8 cellular contexts compared by ENCODE assay signal in genomic region chrX:37350034-37350365, GRCh38. TPM values are rescaled to one million over a fixed set of nuclear protein-coding genes. Genes with fewer than 3 reads are reported as not detected.
DNase-seq lines count a peak whose midpoint lies in the region; ATAC-seq, FAIRE-seq and TF ChIP-seq lines count a peak whose summit lies in the region.

No MANE protein-coding gene starts in this region.

- H3K27ac Mint-ChIP-seq in Caco-2 (ENCODE audit: unreplicated experiment), result peak overlapping the region; percentile 95

- H3K9me3 Mint-ChIP-seq in Caco-2 (ENCODE audit: unreplicated experiment), result no peaks in the 10 kb centered on the region

- peaks cover 13% of the 10 kb centered on the region for H3K4me1 Mint-ChIP-seq in Caco-2 (ENCODE audit: low read depth, unreplicated experiment)

- DNase-seq in Caco-2 (no peak), SK-MEL-5 (ENCODE audit: low read depth, low spot score) (peak; percentile 26), foreskin fibroblast (peak; percentile 6 to 39), pancreas (peak in 4 of 6 donors; percentile 3 to 55 (median 17)), Ammon's horn (ENCODE audit: low spot score) (no peak), NCI-H146 treated with DMSO at 0.1 percent for 48 hours (lab: John Stamatoyannopoulos, UW; ENCODE audit: unreplicated experiment) (no peak), T-helper 1 cell (no peak)
- no peak for DNase-seq in central memory CD4-positive, alpha-beta T cell

- 0 to 20% methylated on average over 7 to 8 of the region's 8 CpGs for WGBS in pancreas, 2 donors

- FAIRE-seq in pancreas (lab: Jason Lieb, UNC), result no peak

- H3K4me1 ChIP-seq in Caco-2 (peaks cover 18% of the 10 kb centered on the region; the same call in 1 of the 2 replicates), pancreas (no peaks in the 10 kb centered on the region)

- in situ Hi-C loops in SK-MEL-5 (cut with HindIII; ENCODE audit: low pct_unique_long_range_greater_than_20kb, low sequenced_read_pairs), result no loop called here

- no peaks in the 10 kb centered on the region for H3K9me3 ChIP-seq in Caco-2
- H3K9me3 ChIP-seq in pancreas, result no peaks in the 10 kb centered on the region

- intact Hi-C loops in Caco-2 (cut with micrococcal nuclease; ENCODE audit: unreplicated experiment), result no loop called here
- intact Hi-C loops in pancreas (cut with DNase I), result no loop called here

- H3K36me3 ChIP-seq in Caco-2 (ENCODE audit: control insufficient read depth, insufficient read depth, low read length) (no peaks in the 10 kb centered on the region), pancreas (no peaks in the 10 kb centered on the region)

- TF ChIP-seq CTCF in Caco-2 (IDR thresholded peaks at IDR 0.05; ENCODE audit: insufficient read depth in 1 of 2, low read depth in 1 of 2, low read length in 1 of 2, severe bottlenecking in 1 of 2, unreplicated experiment in 1 of 2), result no peak
- no peak for TF ChIP-seq CTCF in foreskin fibroblast (IDR thresholded peaks at IDR 0.05; ENCODE audit: low read depth, low read length)
- no peak for TF ChIP-seq CTCF in pancreas (IDR thresholded peaks at IDR 0.05)

- CTCF ChIA-PET in Caco-2 (lab: Charles Lee), result interaction anchor here (1.0 kb wide), 1 partner anchor 34 kb away, joined by 3 read pairs; no protein-coding TSS in a partner anchor

- no peaks in the 10 kb centered on the region for H3K27me3 ChIP-seq in Caco-2 (replicated peaks; ENCODE audit: control insufficient read depth, insufficient read depth, low read length)
- no peaks in the 10 kb centered on the region for H3K27me3 ChIP-seq in pancreas

- H3K27me3 Mint-ChIP-seq in Caco-2 (ENCODE audit: insufficient read depth, unreplicated experiment), result no peaks in the 10 kb centered on the region

- peak overlapping the region in 2 of 4 donors; percentile 70 to 75 for H3K27ac ChIP-seq in pancreas

- POLR2A ChIA-PET in Caco-2 (lab: Charles Lee), result no interaction called here

- H3K4me3 ChIP-seq in Caco-2 (ENCODE audit: low read depth, low read length) (peak overlapping the region; percentile 88), foreskin fibroblast (ENCODE audit: low read depth in 1 of 2, low read length in 2 of 2) (peak overlapping the region; percentile 68 to 83), pancreas (peak overlapping the region; percentile 32 to 52 (median 44))

- BruUV-seq in Caco-2 (replicated peaks; lab: Mats Ljungman, UMichigan), result no TSS peak

- H3K36me3 Mint-ChIP-seq in Caco-2 (ENCODE audit: insufficient read depth, unreplicated experiment), result no peaks in the 10 kb centered on the region

- peak; percentile 28 to 58 (median 51) for ATAC-seq in pancreas

- peak overlapping the region; percentile 93 for H3K4me3 Mint-ChIP-seq in Caco-2 (ENCODE audit: unreplicated experiment)

RNA-seq across cellular contexts. Expression of gene PRRG1, which starts 0.8 kb away (rescaled TPM):
- total RNA-seq in Caco-2 (2022) (14.0 and 15.8 TPM in 2 replicates), pancreas (1 to 10 TPM; 1.6 to 3.2 (median 2.0) TPM)
- 15.2 and 17.6 TPM in 2 replicates for total RNA-seq in SK-MEL-5 (2014; rRNA removed; shearing (Covaris generic))
- 11.7 and 13.9 TPM in 2 replicates for polyA plus RNA-seq in SK-MEL-5 (2015; cell fraction: cytosol; rRNA removed)
- 3.8 and 10.3 TPM in 2 replicates for polyA plus RNA-seq in SK-MEL-5 (2015; cell fraction: nucleus; rRNA removed)
- under 1 TPM; 0.75 to 0.84 TPM for polyA plus RNA-seq in pancreas

Comparison
In these comparisons a context has a peak if more than half of its experiments do, and no peak if none do; other contexts are left out.
1. DNase-seq: peak in SK-MEL-5 (single experiment), foreskin fibroblast (2 of 2) and pancreas (4 of 6); none in Caco-2 (0 of 2), Ammon's horn (single experiment), central memory CD4-positive, alpha-beta T cell (single experiment), NCI-H146 treated with DMSO at 0.1 percent for 48 hours (single experiment) and T-helper 1 cell (0 of 5).
2. Peak in every context shown above with its lines, with median percentiles within 50 percentile points of each other: H3K4me3 ChIP-seq.